15 cellular contexts compared by ENCODE assay signal in the genomic region with DNA sequence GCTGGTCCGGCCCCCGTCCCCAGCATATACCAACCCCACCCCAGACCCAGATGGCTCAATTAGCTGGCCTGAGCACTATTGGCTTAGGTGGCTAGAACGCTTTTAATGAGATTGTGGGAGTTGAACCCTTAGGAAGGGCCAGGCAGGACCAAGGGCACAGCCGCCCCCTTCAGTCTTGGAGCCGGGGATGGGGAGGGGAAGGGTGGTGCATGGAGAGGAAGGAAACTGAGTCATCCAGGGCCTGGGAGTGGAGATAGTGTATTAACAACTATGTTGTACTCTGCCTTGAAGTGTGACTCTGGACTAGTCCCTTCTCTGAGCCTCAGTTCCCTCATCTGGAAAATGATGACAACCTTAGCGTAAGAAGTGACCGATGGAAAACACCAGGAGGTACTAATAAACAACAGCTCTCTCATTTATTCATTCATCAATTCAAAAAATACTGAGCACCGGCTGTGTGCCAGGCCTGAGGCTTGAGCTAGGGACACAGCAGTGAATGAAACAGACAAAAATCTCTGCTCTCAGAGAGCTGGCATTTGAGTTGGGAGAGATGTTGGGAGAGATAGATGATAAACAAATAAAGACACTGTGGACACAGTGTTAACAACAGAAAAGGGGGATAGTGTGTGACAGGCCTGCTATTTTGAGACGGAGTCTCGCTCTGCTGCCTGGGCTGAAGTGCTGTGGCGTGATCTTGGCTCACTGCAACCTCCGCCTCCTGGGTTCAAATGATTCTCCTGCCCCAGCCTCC. TPM values are rescaled to one million over a fixed set of nuclear protein-coding genes. Genes with fewer than 3 reads are reported as not detected.
A peak's percentile ranks its signal among the peaks of the same experiment; 100 is the strongest.
DNase-seq lines count a peak whose midpoint lies in the region; ATAC-seq and TF ChIP-seq lines count a peak whose summit lies in the region.
"Had no signal": no experiment of that assay in that cellular context is flagged by ENCODE, and none has a peak within 500 bp of the region (broad histone marks: within the 10 kb centered on the region; RNA-seq: fewer than 3 reads in every experiment).

No MANE protein-coding gene starts in this region.

- H3K36me3 Mint-ChIP-seq in T-helper 2 cell treated with Interferon-gamma antibody and Interleukin-4, amounts not matched to agents 5 μg/mL and 100 μg/mL, for 36 hours (ENCODE audit: low read depth): peaks cover 38% of the 10 kb centered on the region

- no peak for TF ChIP-seq POLR2A in esophagus squamous epithelium (IDR thresholded peaks at IDR 0.05)

- peak overlapping the region; percentile 53 for H3K27ac Mint-ChIP-seq in T-helper 2 cell treated with Interferon-gamma antibody and Interleukin-4, amounts not matched to agents 5 μg/mL and 100 μg/mL, for 36 hours
- H3K27ac Mint-ChIP-seq: T-helper 17 cell had no signal

- no peak overlapping the region for H3K4me3 ChIP-seq in Panc1 (ENCODE audit: low read depth in 2 of 2, low read length in 2 of 2)
- H3K4me3 ChIP-seq in esophagus squamous epithelium: no peak overlapping the region
- no peak overlapping the region for H3K4me3 ChIP-seq in skin epidermis
- H3K4me3 ChIP-seq: body of pancreas had no signal

- H3K27me3 Mint-ChIP-seq in T-helper 2 cell treated with Interferon-gamma antibody and Interleukin-4, amounts not matched to agents 5 μg/mL and 100 μg/mL, for 36 hours (ENCODE audit: low read depth): no peaks in the 10 kb centered on the region
- H3K27me3 Mint-ChIP-seq: T-helper 17 cell had no signal

- peaks cover 15% of the 10 kb centered on the region for H3K36me3 ChIP-seq in Panc1 (ENCODE audit: control insufficient read depth, insufficient read depth, low read length)
- peaks cover 0 to 51% (median 21%) of the 10 kb centered on the region in 3 donors for H3K36me3 ChIP-seq in esophagus squamous epithelium

- in situ Hi-C loops in Panc1 (cut with HindIII; ENCODE audit: low pct_unique_long_range_greater_than_20kb, low sequenced_read_pairs): no loop called here

- peaks cover 26% of the 10 kb centered on the region for H3K4me1 Mint-ChIP-seq in T-helper 2 cell treated with Interferon-gamma antibody and Interleukin-4, amounts not matched to agents 5 μg/mL and 100 μg/mL, for 36 hours (ENCODE audit: low read depth)

- BruUV-seq in Panc1 (replicated peaks; lab: Mats Ljungman, UMichigan): no TSS peak

- H3K4me1 ChIP-seq in Panc1 (ENCODE audit: control insufficient read depth, insufficient read depth, low read length): peaks cover 87% of the 10 kb centered on the region
- H3K4me1 ChIP-seq in esophagus squamous epithelium: peaks cover 84 to 100% (median 91%) of the 10 kb centered on the region in 3 donors

- H3K27ac ChIP-seq in Panc1 (ENCODE audit: low read length) (peak overlapping the region; percentile 41), esophagus squamous epithelium (peak overlapping the region; percentile 74 to 99 (median 98)), skin epidermis (peak overlapping the region in 16 of 21 experiments; percentile 17 to 96 (median 50))

- intact Hi-C loops in Panc1 (cut with micrococcal nuclease; ENCODE audit: unreplicated experiment): no loop called here
- intact Hi-C loops in esophagus squamous epithelium (cut with DNase I): no loop called here

- no peak for ATAC-seq in Panc1
- ATAC-seq in GM21390 (IDR thresholded peaks at IDR 0.05; ENCODE audit: unreplicated experiment): no peak
- ATAC-seq: body of pancreas, T-helper 17 cell had no signal

- TF ChIP-seq CTCF in Panc1 (IDR thresholded peaks at IDR 0.05) (no peak), esophagus squamous epithelium (IDR thresholded peaks at IDR 0.05) (no peak)

- CTCF ChIA-PET in Panc1 (lab: Charles Lee): no interaction called here

- WGBS in esophagus squamous epithelium, 2 donors: 70% methylated on average over 8 of the region's 12 CpGs

- H3K9me3 Mint-ChIP-seq in T-helper 2 cell treated with Interferon-gamma antibody and Interleukin-4, amounts not matched to agents 5 μg/mL and 100 μg/mL, for 36 hours: no peaks in the 10 kb centered on the region

- no peak for DNase-seq in T-helper 2 cell treated with Interferon-gamma antibody and Interleukin-4, amounts not matched to agents 5 μg/mL and 100 μg/mL, for 36 hours (ENCODE audit: low spot score)
- DNase-seq in T-helper 2 cell: no peak
- no peak for DNase-seq in Panc1 (ENCODE audit: low read depth, low spot score)
- DNase-seq in esophagus squamous epithelium (lab: John Stamatoyannopoulos, UW): no peak
- no peak for DNase-seq in NCI-H2227 (lab: John Stamatoyannopoulos, UW; ENCODE audit: unreplicated experiment)
- DNase-seq in activated CD4-positive, alpha-beta T cell treated with anti-CD3 and anti-CD28 coated beads for 48 hours: no peak
- DNase-seq: activated T-cell treated with anti-CD3 and anti-CD28 coated beads, Interleukin-2, amount 50 U/mL, for 48 hours; body of pancreas; GF-D8; NCI-H1417 treated with DMSO at 0.1 percent for 48 hours; NCI-H446 treated with DMSO at 0.1 percent for 48 hours; stimulated activated CD4-positive, alpha-beta T cell treated with anti-CD3 and anti-CD28 coated beads, Interleukin-2, amount 100 ng/mL, for 48 hours; T-helper 17 cell had no signal

- POLR2A ChIA-PET in Panc1 (lab: Charles Lee): no interaction called here

- H3K9me3 ChIP-seq in Panc1 (ENCODE audit: control insufficient read depth, insufficient read depth, low read depth, low read length) (no peaks in the 10 kb centered on the region), esophagus squamous epithelium (no peaks in the 10 kb centered on the region)
- H3K9me3 ChIP-seq: body of pancreas had no signal

- no peak overlapping the region for H3K4me3 Mint-ChIP-seq in T-helper 2 cell treated with Interferon-gamma antibody and Interleukin-4, amounts not matched to agents 5 μg/mL and 100 μg/mL, for 36 hours
- H3K4me3 Mint-ChIP-seq: T-helper 17 cell had no signal

- H3K27me3 ChIP-seq in Panc1 (ENCODE audit: control insufficient read depth, insufficient read depth, low read length) (no peaks in the 10 kb centered on the region), esophagus squamous epithelium (no peaks in the 10 kb centered on the region)
- H3K27me3 ChIP-seq: body of pancreas had no signal

RNA-seq across cellular contexts. Expression of a gene that starts 11.5 kb away (rescaled TPM):
- total RNA-seq in Panc1 (2021; ENCODE audit: unreplicated experiment): 88.9 TPM
- 209 TPM for polyA plus RNA-seq in Panc1 (2012; ENCODE audit: insufficient read length)
- 10 to 100 TPM; 32.8 to 54.0 (median 46.7) TPM for total RNA-seq in esophagus squamous epithelium

RNA-seq across cellular contexts. Expression of a gene that starts 29.0 kb away (rescaled TPM):
- total RNA-seq in Panc1 (2021; ENCODE audit: unreplicated experiment) (115 TPM), esophagus squamous epithelium (10 to 100 TPM; 44.4 to 80.7 (median 63.4) TPM)
- 54.8 TPM for polyA plus RNA-seq in Panc1 (2012; ENCODE audit: insufficient read length)

RNA-seq across cellular contexts. Expression of a gene that starts 48.6 kb away (rescaled TPM):
- total RNA-seq in Panc1 (2021; ENCODE audit: unreplicated experiment) (52.1 TPM), esophagus squamous epithelium (10 to 100 TPM; 31.3 to 46.5 (median 38.2) TPM)
- polyA plus RNA-seq in Panc1 (2012; ENCODE audit: insufficient read length): 80.9 TPM

Comparison
In these comparisons a context has a peak if more than half of its experiments do, and no peak if none do; other contexts are left out.
1. H3K27ac ChIP-seq: peak in every context shown above with its lines; median percentile 98 in esophagus squamous epithelium; 50 in skin epidermis; 41 in Panc1.